In the genomic region with DNA sequence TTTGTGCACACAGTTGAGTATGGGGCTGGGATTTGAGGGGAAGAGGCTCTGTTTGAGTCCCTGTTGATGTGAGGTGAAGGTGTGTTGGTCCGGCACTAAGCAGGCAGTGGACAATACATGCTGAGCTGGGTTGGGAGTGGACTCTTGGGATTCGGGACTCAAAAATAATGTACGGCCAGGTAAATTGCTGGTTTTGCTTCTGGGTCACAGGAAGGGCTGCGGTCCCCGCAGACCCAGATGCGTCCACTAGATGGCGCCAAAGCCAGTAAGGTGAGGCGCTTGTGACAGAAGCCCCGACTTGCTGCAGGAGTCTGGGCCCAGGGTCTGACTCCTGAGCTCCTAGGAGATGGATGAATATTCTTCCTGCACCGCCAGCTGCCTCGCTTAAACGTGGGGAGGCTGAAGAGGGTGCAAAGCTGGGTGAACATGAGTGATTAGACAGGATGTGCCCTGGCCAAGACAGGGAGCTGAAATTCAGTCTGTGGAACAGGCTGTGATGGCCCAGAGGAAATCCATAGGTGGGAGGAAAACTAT, we compare ENCODE assay signal across 8 cellular contexts.
DNase-seq lines count a peak whose midpoint lies in the region; ATAC-seq and TF ChIP-seq lines count a peak whose summit lies in the region.

No MANE protein-coding gene starts in this region.

- TF ChIP-seq CTCF in BE2C (IDR thresholded peaks at IDR 0.05; ENCODE audit: low read depth, low read length): peak; percentile 97
- peak; percentile 94 for TF ChIP-seq CTCF in NB4 (IDR thresholded peaks at IDR 0.05; ENCODE audit: low read depth, low read length)
- peak in 3 of 4 experiments; percentile 88 to 95 (median 89) for TF ChIP-seq CTCF in gastroesophageal sphincter (IDR thresholded peaks at IDR 0.05)
- TF ChIP-seq CTCF in ovary (IDR thresholded peaks at IDR 0.05): peak; percentile 79 to 93 (median 88)
- TF ChIP-seq CTCF in transverse colon (IDR thresholded peaks at IDR 0.05): peak; percentile 93 to 99 (median 97)

- peak; percentile 89 for DNase-seq in BE2C
- peak; percentile 84 for DNase-seq in NB4 (ENCODE audit: low read depth)
- DNase-seq in SK-N-MC (ENCODE audit: low read depth, low spot score): peak; percentile 62
- DNase-seq in activated gamma-delta T cell treated with Interleukin-2 at 50 U/mL for 16 hours: peak; percentile 91
- peak; percentile 78 to 91 (median 89) for DNase-seq in ovary
- DNase-seq in transverse colon: peak; percentile 95

- no peaks in the 10 kb centered on the region for H3K27me3 ChIP-seq in BE2C
- no peaks in the 10 kb centered on the region for H3K27me3 ChIP-seq in gastroesophageal sphincter
- no peaks in the 10 kb centered on the region for H3K27me3 ChIP-seq in ovary
- no peaks in the 10 kb centered on the region for H3K27me3 ChIP-seq in transverse colon

- TF ChIP-seq EP300 in gastroesophageal sphincter (IDR thresholded peaks at IDR 0.05) (no peak), ovary (IDR thresholded peaks at IDR 0.05) (no peak), transverse colon (IDR thresholded peaks at IDR 0.05; ENCODE audit: low read depth) (no peak)

- H3K4me1 ChIP-seq in BE2C (no peaks in the 10 kb centered on the region), gastroesophageal sphincter (peaks cover 0 to 24% (median 5%) of the 10 kb centered on the region in 3 donors), ovary (ENCODE audit: insufficient read depth) (no peaks in the 10 kb centered on the region), transverse colon (peaks cover 22 to 64% (median 41%) of the 10 kb centered on the region in 4 donors)

- H3K4me3 ChIP-seq in BE2C (ENCODE audit: low read depth, low read length): peak overlapping the region; percentile 17; the same call in 1 of the 2 replicates
- no peak overlapping the region for H3K4me3 ChIP-seq in NB4 (ENCODE audit: low read depth, low read length)
- H3K4me3 ChIP-seq in SK-N-MC: no peak overlapping the region
- no peak overlapping the region for H3K4me3 ChIP-seq in gastroesophageal sphincter
- no peak overlapping the region for H3K4me3 ChIP-seq in ovary
- peak overlapping the region in 1 of 4 donors; percentile 13 for H3K4me3 ChIP-seq in transverse colon

- H3K9me3 ChIP-seq in BE2C (no peaks in the 10 kb centered on the region), SK-N-MC (ENCODE audit: low read depth, low read length) (no peaks in the 10 kb centered on the region), gastroesophageal sphincter (no peaks in the 10 kb centered on the region), ovary (no peaks in the 10 kb centered on the region), transverse colon (no peaks in the 10 kb centered on the region)

- TF ChIP-seq POLR2A in NB4 (IDR thresholded peaks at IDR 0.05; ENCODE audit: extremely low read depth, insufficient read length) (no peak), gastroesophageal sphincter (IDR thresholded peaks at IDR 0.05) (no peak), ovary (IDR thresholded peaks at IDR 0.05) (no peak), transverse colon (IDR thresholded peaks at IDR 0.05) (no peak)

- intact Hi-C loops in ovary (cut with DNase I): loop anchor here (5.0 to 10.0 kb wide), 4 partner anchors 72 to 220 kb away; no protein-coding TSS in a partner anchor
- intact Hi-C loops in transverse colon (cut with DNase I; ENCODE audit: low total_unique reads): loop anchor here (5.0 kb wide), 1 partner anchor 72 kb away; no protein-coding TSS in a partner anchor

- 3 to 14% methylated on average over 2 to 7 of the region's 12 CpGs for WGBS in gastroesophageal sphincter (ENCODE audit: low coverage in 1 of 2), 2 donors
- WGBS in ovary, 3 donors: 3 to 7% (median 4%) methylated on average over 12 of the region's 12 CpGs
- WGBS in transverse colon (ENCODE audit: low coverage in 1 of 2), 2 donors: 0 to 1% methylated on average over 1 to 12 of the region's 12 CpGs

- in situ Hi-C loops in transverse colon (cut with MboI; ENCODE audit: low pct_ligation_motif_present in 1 of 4, low pct_unique_long_range_greater_than_20kb in 1 of 4, low sequenced_read_pairs in 3 of 4): loop anchor here in 1 of 4 donors (10.0 kb wide), 1 partner anchor 60 kb away; a partner anchor contains a TSS

- no peak overlapping the region for H3K27ac ChIP-seq in SK-N-MC
- no peak overlapping the region for H3K27ac ChIP-seq in gastroesophageal sphincter
- no peak overlapping the region for H3K27ac ChIP-seq in ovary
- peak overlapping the region; percentile 90 to 98 (median 94) for H3K27ac ChIP-seq in transverse colon

- H3K36me3 ChIP-seq in BE2C: no peaks in the 10 kb centered on the region
- no peaks in the 10 kb centered on the region for H3K36me3 ChIP-seq in SK-N-MC (ENCODE audit: insufficient read depth, low read length)
- H3K36me3 ChIP-seq in gastroesophageal sphincter: no peaks in the 10 kb centered on the region
- H3K36me3 ChIP-seq in ovary: no peaks in the 10 kb centered on the region
- H3K36me3 ChIP-seq in transverse colon: no peaks in the 10 kb centered on the region

- no peak overlapping the region for H3K9ac ChIP-seq in SK-N-MC (ENCODE audit: insufficient read length)

- peak; percentile 24 for ATAC-seq in GM21381 (IDR thresholded peaks at IDR 0.05; ENCODE audit: unreplicated experiment)
- peak; percentile 31 for ATAC-seq in gastroesophageal sphincter

Comparison
In these comparisons a context has a peak if more than half of its experiments do, and no peak if none do; other contexts are left out.
1. H3K27ac ChIP-seq: peak in transverse colon (4 of 4); none in SK-N-MC (single experiment), gastroesophageal sphincter (0 of 4) and ovary (0 of 2).
2. Peak in every context shown above with its lines, with median percentiles within 50 percentile points of each other: DNase-seq and CTCF ChIP-seq.